In the genomic region with DNA sequence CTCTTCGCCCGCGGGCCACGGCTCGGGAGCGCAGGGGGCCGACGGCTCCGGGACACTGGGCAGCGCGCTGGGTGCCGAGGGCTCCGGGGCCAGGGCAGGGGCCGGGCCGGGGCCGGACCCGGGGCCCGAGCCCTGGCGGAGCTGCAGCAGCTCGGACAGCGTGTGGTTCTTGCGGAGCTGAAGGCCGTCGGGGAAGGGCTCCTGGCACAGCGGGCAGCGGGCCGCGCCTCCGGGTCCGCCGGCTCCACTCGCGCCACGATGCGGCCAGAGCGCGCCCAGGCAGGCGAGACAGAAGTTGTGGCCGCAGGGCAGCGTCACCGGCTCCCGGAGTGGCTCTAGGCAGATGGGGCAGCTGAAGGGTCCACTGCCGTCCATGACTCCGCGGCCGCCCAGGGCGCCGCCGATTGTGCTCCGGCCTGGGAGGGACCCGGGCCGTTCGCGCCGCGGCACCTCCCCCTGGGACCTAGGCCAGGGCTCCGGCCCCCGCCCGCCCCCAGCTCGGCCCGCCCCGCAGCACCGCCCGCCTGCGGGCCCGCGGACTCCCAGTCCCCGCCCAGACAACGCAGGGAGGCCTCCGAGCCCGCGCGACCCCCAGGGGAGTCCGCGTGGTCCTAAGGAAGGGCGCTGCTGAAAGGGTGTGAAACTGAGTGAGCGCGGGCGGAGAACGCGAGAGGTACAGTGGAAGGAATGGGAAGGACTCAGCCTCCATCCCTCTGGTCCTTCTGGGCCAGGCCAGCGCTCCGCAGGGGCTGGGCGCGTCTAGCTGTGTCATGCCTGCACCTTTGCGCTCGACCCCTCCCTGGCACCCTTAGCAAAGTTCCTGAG, we compare ENCODE assay signal across 1 cellular context.
A peak's percentile ranks its signal among the peaks of the same experiment; 100 is the strongest.
TF ChIP-seq lines count a peak whose summit lies in the region.

Gene TRIM47 (minus strand): TSS at position 408 of the 825 bp plus-strand sequence. CDS start 33 bp downstream, at position 375.

TF ChIP-seq in HepG2, 621 proteins besides CTCF, POLR2A, EP300 and RAD21 (continued from another document and continues in another):
- TF ChIP-seq, protein P1, sequence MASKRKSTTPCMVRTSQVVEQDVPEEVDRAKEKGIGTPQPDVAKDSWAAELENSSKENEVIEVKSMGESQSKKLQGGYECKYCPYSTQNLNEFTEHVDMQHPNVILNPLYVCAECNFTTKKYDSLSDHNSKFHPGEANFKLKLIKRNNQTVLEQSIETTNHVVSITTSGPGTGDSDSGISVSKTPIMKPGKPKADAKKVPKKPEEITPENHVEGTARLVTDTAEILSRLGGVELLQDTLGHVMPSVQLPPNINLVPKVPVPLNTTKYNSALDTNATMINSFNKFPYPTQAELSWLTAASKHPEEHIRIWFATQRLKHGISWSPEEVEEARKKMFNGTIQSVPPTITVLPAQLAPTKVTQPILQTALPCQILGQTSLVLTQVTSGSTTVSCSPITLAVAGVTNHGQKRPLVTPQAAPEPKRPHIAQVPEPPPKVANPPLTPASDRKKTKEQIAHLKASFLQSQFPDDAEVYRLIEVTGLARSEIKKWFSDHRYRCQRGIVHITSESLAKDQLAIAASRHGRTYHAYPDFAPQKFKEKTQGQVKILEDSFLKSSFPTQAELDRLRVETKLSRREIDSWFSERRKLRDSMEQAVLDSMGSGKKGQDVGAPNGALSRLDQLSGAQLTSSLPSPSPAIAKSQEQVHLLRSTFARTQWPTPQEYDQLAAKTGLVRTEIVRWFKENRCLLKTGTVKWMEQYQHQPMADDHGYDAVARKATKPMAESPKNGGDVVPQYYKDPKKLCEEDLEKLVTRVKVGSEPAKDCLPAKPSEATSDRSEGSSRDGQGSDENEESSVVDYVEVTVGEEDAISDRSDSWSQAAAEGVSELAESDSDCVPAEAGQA (IDR thresholded peaks at IDR 0.05; ENCODE audit: low read depth) = no peak
- TF ChIP-seq, protein P1 (CRISPR knock-in tag; IDR thresholded peaks at IDR 0.05; ENCODE audit: borderline replicate concordance) = peak; percentile 7; the same call in 1 of the 2 replicates
- TF ChIP-seq BHLHE40 (IDR thresholded peaks at IDR 0.05; ENCODE audit: low read length) (no peak), ZNF547 (CRISPR knock-in tag; IDR thresholded peaks at IDR 0.05) (no peak), HIC2 (CRISPR knock-in tag; IDR thresholded peaks at IDR 0.05; ENCODE audit: low read depth) (peak; percentile 1; the same call in 1 of the 2 replicates), SMYD3 (CRISPR knock-in tag; IDR thresholded peaks at IDR 0.05) (no peak), FOXO4 (CRISPR knock-in tag; conservative IDR thresholded peaks at IDR 0.05) (peak; percentile 82; the same call in 1 of the 2 replicates), PHF5A (CRISPR knock-in tag; IDR thresholded peaks at IDR 0.05; ENCODE audit: low read depth, unreplicated experiment) (peak; percentile 81), ZNF790 (CRISPR knock-in tag; IDR thresholded peaks at IDR 0.05; ENCODE audit: borderline replicate concordance) (peak; percentile 72; the same call in 1 of the 2 replicates), ZNF589 (CRISPR knock-in tag; conservative IDR thresholded peaks at IDR 0.05) (no peak), KLF15 (CRISPR knock-in tag; IDR thresholded peaks at IDR 0.05; ENCODE audit: borderline replicate concordance) (no peak), MBD4 (IDR thresholded peaks at IDR 0.05; ENCODE audit: borderline replicate concordance, low read length) (no peak), CHD4 (IDR thresholded peaks at IDR 0.05; ENCODE audit: borderline replicate concordance, low read length) (0 out of 2 replicates have a peak, but pooled peaks have one; percentile 41), ARHGAP35 (CRISPR knock-in tag; IDR thresholded peaks at IDR 0.05; ENCODE audit: borderline replicate concordance) (no peak), CHCHD3 (CRISPR knock-in tag; IDR thresholded peaks at IDR 0.05) (peak; percentile 32; the same call in 1 of the 2 replicates), SMARCC2 (IDR thresholded peaks at IDR 0.05) (no peak), ZNF775 (CRISPR knock-in tag; IDR thresholded peaks at IDR 0.05; ENCODE audit: borderline replicate concordance) (0 out of 2 replicates have a peak, but pooled peaks have one; percentile 84), SIN3B (IDR thresholded peaks at IDR 0.05; ENCODE audit: low read length) (no peak), ZNF597 (CRISPR knock-in tag; IDR thresholded peaks at IDR 0.05) (0 out of 2 replicates have a peak, but pooled peaks have one; percentile 58), MAF1 (CRISPR knock-in tag; IDR thresholded peaks at IDR 0.05; ENCODE audit: borderline replicate concordance) (0 out of 2 replicates have a peak, but pooled peaks have one; percentile 30), ZNF235 (CRISPR knock-in tag; IDR thresholded peaks at IDR 0.05; ENCODE audit: borderline replicate concordance) (no peak), THAP8 (CRISPR knock-in tag; IDR thresholded peaks at IDR 0.05; ENCODE audit: borderline replicate concordance) (no peak; the same call in 1 of the 2 replicates), RAD51 (IDR thresholded peaks at IDR 0.05; ENCODE audit: borderline replicate concordance) (no peak), HNRNPLL (IDR thresholded peaks at IDR 0.05; ENCODE audit: low read depth, low read length, poor library complexity, severe bottlenecking) (peak; percentile 49), SALL1 (CRISPR knock-in tag; IDR thresholded peaks at IDR 0.05) (peak; percentile 78), MNT (IDR thresholded peaks at IDR 0.05) (no peak), KDM5B (CRISPR knock-in tag; IDR thresholded peaks at IDR 0.05; ENCODE audit: borderline replicate concordance) (peak; percentile 50; the same call in 1 of the 2 replicates), ZNF136 (CRISPR knock-in tag; IDR thresholded peaks at IDR 0.05; ENCODE audit: low read depth) (peak; percentile 44; the same call in 1 of the 2 replicates), ZNF660 (CRISPR knock-in tag; IDR thresholded peaks at IDR 0.05; ENCODE audit: borderline replicate concordance, low read depth) (no peak), ISX (CRISPR knock-in tag; conservative IDR thresholded peaks at IDR 0.05) (peak; percentile 81; the same call in 1 of the 2 replicates), ZNF792 (CRISPR knock-in tag; IDR thresholded peaks at IDR 0.05) (0 out of 2 replicates have a peak, but pooled peaks have one; percentile 11), MAX (IDR thresholded peaks at IDR 0.05) (peak; percentile 83), ZNF782 (CRISPR knock-in tag; IDR thresholded peaks at IDR 0.05; ENCODE audit: borderline replicate concordance) (peak; percentile 73; the same call in 1 of the 2 replicates)
- TF ChIP-seq, protein P2, sequence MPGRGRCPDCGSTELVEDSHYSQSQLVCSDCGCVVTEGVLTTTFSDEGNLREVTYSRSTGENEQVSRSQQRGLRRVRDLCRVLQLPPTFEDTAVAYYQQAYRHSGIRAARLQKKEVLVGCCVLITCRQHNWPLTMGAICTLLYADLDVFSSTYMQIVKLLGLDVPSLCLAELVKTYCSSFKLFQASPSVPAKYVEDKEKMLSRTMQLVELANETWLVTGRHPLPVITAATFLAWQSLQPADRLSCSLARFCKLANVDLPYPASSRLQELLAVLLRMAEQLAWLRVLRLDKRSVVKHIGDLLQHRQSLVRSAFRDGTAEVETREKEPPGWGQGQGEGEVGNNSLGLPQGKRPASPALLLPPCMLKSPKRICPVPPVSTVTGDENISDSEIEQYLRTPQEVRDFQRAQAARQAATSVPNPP (CRISPR knock-in tag; IDR thresholded peaks at IDR 0.05) = no peak; the same call in 1 of the 2 replicates
- TF ChIP-seq, protein P3, sequence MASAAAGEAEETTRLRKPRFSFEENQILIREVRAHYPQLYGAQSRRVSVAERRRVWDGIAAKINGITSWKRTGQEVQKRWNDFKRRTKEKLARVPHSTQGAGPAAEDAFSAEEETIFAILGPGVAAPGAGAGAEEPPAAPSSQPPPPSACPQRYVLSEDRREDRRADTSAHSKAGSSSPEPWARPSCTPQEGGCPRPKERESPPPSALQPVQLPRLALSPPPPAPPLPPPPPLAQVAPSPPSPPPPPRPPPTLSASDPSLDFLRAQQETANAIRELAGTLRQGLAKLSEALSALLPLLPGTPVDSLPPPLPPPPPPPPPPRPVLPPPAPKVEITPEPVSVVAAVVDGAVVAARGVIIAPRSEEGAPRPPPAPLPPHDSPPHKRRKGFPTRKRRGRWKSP (CRISPR knock-in tag; IDR thresholded peaks at IDR 0.05) = peak; percentile 61; the same call in 1 of the 2 replicates
- TF ChIP-seq, protein P4, sequence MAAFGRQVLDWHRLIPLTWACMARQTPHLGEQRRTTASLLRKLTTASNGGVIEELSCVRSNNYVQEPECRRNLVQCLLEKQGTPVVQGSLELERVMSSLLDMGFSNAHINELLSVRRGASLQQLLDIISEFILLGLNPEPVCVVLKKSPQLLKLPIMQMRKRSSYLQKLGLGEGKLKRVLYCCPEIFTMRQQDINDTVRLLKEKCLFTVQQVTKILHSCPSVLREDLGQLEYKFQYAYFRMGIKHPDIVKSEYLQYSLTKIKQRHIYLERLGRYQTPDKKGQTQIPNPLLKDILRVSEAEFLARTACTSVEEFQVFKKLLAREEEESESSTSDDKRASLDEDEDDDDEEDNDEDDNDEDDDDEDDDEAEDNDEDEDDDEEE (CRISPR knock-in tag; IDR thresholded peaks at IDR 0.05) = no peak
- TF ChIP-seq, protein P5, sequence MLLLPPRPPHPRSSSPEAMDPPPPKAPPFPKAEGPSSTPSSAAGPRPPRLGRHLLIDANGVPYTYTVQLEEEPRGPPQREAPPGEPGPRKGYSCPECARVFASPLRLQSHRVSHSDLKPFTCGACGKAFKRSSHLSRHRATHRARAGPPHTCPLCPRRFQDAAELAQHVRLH (CRISPR knock-in tag; IDR thresholded peaks at IDR 0.05; ENCODE audit: borderline replicate concordance, low read depth) = no peak
- TF ChIP-seq, protein P6, sequence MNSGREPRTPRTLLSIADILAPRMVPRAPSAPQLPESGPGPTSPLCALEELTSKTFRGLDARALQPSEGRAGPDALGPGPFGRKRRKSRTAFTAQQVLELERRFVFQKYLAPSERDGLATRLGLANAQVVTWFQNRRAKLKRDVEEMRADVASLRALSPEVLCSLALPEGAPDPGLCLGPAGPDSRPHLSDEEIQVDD (CRISPR knock-in tag; IDR thresholded peaks at IDR 0.05; ENCODE audit: borderline replicate concordance) = 0 out of 2 replicates have a peak, but pooled peaks have one; percentile 32
